ENCODE assay signal across 23 cellular contexts in the genomic region with DNA sequence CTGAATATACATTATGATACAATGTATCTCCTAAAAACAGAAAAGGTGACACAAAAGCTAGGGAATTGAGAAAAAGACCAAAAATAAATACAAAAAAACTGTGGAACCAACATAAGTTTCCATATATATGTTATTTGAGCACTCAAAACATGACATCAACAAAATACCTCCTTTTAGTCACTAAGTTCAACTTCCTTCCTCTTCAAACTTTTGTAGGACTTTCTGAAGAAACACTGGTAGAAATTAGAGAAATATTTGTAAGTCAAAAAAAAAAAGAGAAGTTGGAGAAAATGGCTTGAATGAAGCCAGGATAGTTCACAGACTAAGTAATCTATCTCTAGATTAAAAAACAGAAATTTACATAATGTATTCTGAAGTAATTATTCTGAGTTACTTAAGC.
"Had no signal": no experiment of that assay in that cellular context is flagged by ENCODE, and none has a peak within 500 bp of the region (broad histone marks: within the 10 kb centered on the region; RNA-seq: fewer than 3 reads in every experiment).

No MANE protein-coding gene starts in this region.

- H3K4me3 ChIP-seq: body of pancreas, esophagus squamous epithelium, heart right ventricle, mucosa of descending colon, psoas muscle, skin epidermis, suprapubic skin, transverse colon, uterus had no signal

- H3K27ac ChIP-seq: body of pancreas, esophagus squamous epithelium, heart right ventricle, psoas muscle, skin epidermis, suprapubic skin, transverse colon, uterus had no signal

- H3K36me3 ChIP-seq: esophagus squamous epithelium, heart right ventricle, suprapubic skin, transverse colon, uterus had no signal

- H3K36me3 Mint-ChIP-seq: activated CD8-positive, alpha-beta memory T cell treated with anti-CD3 and anti-CD28 coated beads, Interleukin-2, amount 10 ng/mL, durations not matched to agents 7 days and 5 days; activated naive CD8-positive, alpha-beta T cell treated with anti-CD3 and anti-CD28 coated beads, Interleukin-2, amount 10 ng/mL, durations not matched to agents 7 days and 5 days; naive B cell had no signal

- H3K27ac Mint-ChIP-seq: activated B cell treated with CpG ODN at 0.5 μM for 24 hours; activated CD4-positive, alpha-beta memory T cell treated with anti-CD3 and anti-CD28 coated beads, Interleukin-2, amount 10 ng/mL, durations not matched to agents 7 days and 5 days; activated CD8-positive, alpha-beta memory T cell treated with anti-CD3 and anti-CD28 coated beads, Interleukin-2, amount 10 ng/mL, durations not matched to agents 7 days and 5 days; activated naive CD8-positive, alpha-beta T cell treated with anti-CD3 and anti-CD28 coated beads, Interleukin-2, amount 10 ng/mL, durations not matched to agents 7 days and 5 days; activated T-helper 17 cell treated with anti-CD3 and anti-CD28 coated beads, Interleukin-2, amount 50 U/mL, for 72 hours; effector memory CD8-positive, alpha-beta T cell; naive B cell; stimulated activated naive CD8-positive, alpha-beta T cell treated with anti-CD3 and anti-CD28 coated beads, Interleukin-15, amount 100 ng/mL, for 72 hours had no signal

- H3K4me1 Mint-ChIP-seq: activated B cell treated with CpG ODN at 0.5 μM for 24 hours; activated CD4-positive, alpha-beta memory T cell treated with anti-CD3 and anti-CD28 coated beads, Interleukin-2, amount 10 ng/mL, durations not matched to agents 7 days and 5 days; activated naive CD8-positive, alpha-beta T cell treated with anti-CD3 and anti-CD28 coated beads, Interleukin-2, amount 10 ng/mL, durations not matched to agents 7 days and 5 days; activated T-helper 17 cell treated with anti-CD3 and anti-CD28 coated beads, Interleukin-2, amount 50 U/mL, for 72 hours; naive B cell; stimulated activated naive CD8-positive, alpha-beta T cell treated with anti-CD3 and anti-CD28 coated beads, Interleukin-15, amount 100 ng/mL, for 72 hours had no signal

- H3K27me3 ChIP-seq: body of pancreas, esophagus squamous epithelium, heart right ventricle, suprapubic skin, transverse colon, uterus had no signal

- H3K9me3 Mint-ChIP-seq: activated B cell treated with CpG ODN at 0.5 μM for 24 hours; activated CD4-positive, alpha-beta memory T cell treated with anti-CD3 and anti-CD28 coated beads, Interleukin-2, amount 10 ng/mL, durations not matched to agents 7 days and 5 days; activated naive CD8-positive, alpha-beta T cell treated with anti-CD3 and anti-CD28 coated beads, Interleukin-2, amount 10 ng/mL, durations not matched to agents 7 days and 5 days; activated T-helper 17 cell treated with anti-CD3 and anti-CD28 coated beads, Interleukin-2, amount 50 U/mL, for 72 hours; effector memory CD8-positive, alpha-beta T cell; stimulated activated naive CD8-positive, alpha-beta T cell treated with anti-CD3 and anti-CD28 coated beads, Interleukin-15, amount 100 ng/mL, for 72 hours had no signal

- ATAC-seq: activated CD8-positive, alpha-beta memory T cell treated with anti-CD3 and anti-CD28 coated beads, Interleukin-2, amount 10 ng/mL, durations not matched to agents 7 days and 5 days; activated T-helper 17 cell treated with anti-CD3 and anti-CD28 coated beads, Interleukin-2, amount 50 U/mL, for 72 hours; body of pancreas; effector memory CD8-positive, alpha-beta T cell; heart right ventricle; mucosa of descending colon; psoas muscle; right cardiac atrium; stimulated activated naive CD8-positive, alpha-beta T cell treated with anti-CD3 and anti-CD28 coated beads, Interleukin-15, amount 100 ng/mL, for 72 hours had no signal

- H3K4me1 ChIP-seq: esophagus squamous epithelium, heart right ventricle, psoas muscle, suprapubic skin, transverse colon, uterus had no signal

- DNase-seq: activated B cell treated with CpG ODN at 0.5 μM for 24 hours; activated CD4-positive, alpha-beta memory T cell treated with anti-CD3 and anti-CD28 coated beads, Interleukin-2, amount 10 ng/mL, durations not matched to agents 7 days and 5 days; activated CD4-positive, alpha-beta T cell treated with anti-CD3 and anti-CD28 coated beads for 48 hours; activated CD8-positive, alpha-beta memory T cell treated with anti-CD3 and anti-CD28 coated beads, Interleukin-2, amount 10 ng/mL, durations not matched to agents 7 days and 5 days; activated naive CD4-positive, alpha-beta T cell; activated naive CD8-positive, alpha-beta T cell treated with anti-CD3 and anti-CD28 coated beads, Interleukin-2, amount 10 ng/mL, durations not matched to agents 7 days and 5 days; amygdala; body of pancreas; effector memory CD8-positive, alpha-beta T cell; esophagus squamous epithelium; heart right ventricle; mesenchymal stem cell; mucosa of descending colon; naive B cell; psoas muscle; right cardiac atrium; stimulated activated naive CD8-positive, alpha-beta T cell treated with anti-CD3 and anti-CD28 coated beads, Interleukin-15, amount 100 ng/mL, for 72 hours; transverse colon; uterus had no signal

- H3K9me3 ChIP-seq: body of pancreas, esophagus squamous epithelium, heart right ventricle, mucosa of descending colon, psoas muscle, suprapubic skin, transverse colon, uterus had no signal

- H3K4me3 Mint-ChIP-seq: activated B cell treated with CpG ODN at 0.5 μM for 24 hours; activated CD4-positive, alpha-beta memory T cell treated with anti-CD3 and anti-CD28 coated beads, Interleukin-2, amount 10 ng/mL, durations not matched to agents 7 days and 5 days; activated CD8-positive, alpha-beta memory T cell treated with anti-CD3 and anti-CD28 coated beads, Interleukin-2, amount 10 ng/mL, durations not matched to agents 7 days and 5 days; activated naive CD8-positive, alpha-beta T cell treated with anti-CD3 and anti-CD28 coated beads, Interleukin-2, amount 10 ng/mL, durations not matched to agents 7 days and 5 days; activated T-helper 17 cell treated with anti-CD3 and anti-CD28 coated beads, Interleukin-2, amount 50 U/mL, for 72 hours; effector memory CD8-positive, alpha-beta T cell; naive B cell; neural crest cell; stimulated activated naive CD8-positive, alpha-beta T cell treated with anti-CD3 and anti-CD28 coated beads, Interleukin-15, amount 100 ng/mL, for 72 hours had no signal

- H3K27me3 Mint-ChIP-seq: activated B cell treated with CpG ODN at 0.5 μM for 24 hours; activated CD4-positive, alpha-beta memory T cell treated with anti-CD3 and anti-CD28 coated beads, Interleukin-2, amount 10 ng/mL, durations not matched to agents 7 days and 5 days; activated CD8-positive, alpha-beta memory T cell treated with anti-CD3 and anti-CD28 coated beads, Interleukin-2, amount 10 ng/mL, durations not matched to agents 7 days and 5 days; activated naive CD8-positive, alpha-beta T cell treated with anti-CD3 and anti-CD28 coated beads, Interleukin-2, amount 10 ng/mL, durations not matched to agents 7 days and 5 days had no signal
